In the genomic region with DNA sequence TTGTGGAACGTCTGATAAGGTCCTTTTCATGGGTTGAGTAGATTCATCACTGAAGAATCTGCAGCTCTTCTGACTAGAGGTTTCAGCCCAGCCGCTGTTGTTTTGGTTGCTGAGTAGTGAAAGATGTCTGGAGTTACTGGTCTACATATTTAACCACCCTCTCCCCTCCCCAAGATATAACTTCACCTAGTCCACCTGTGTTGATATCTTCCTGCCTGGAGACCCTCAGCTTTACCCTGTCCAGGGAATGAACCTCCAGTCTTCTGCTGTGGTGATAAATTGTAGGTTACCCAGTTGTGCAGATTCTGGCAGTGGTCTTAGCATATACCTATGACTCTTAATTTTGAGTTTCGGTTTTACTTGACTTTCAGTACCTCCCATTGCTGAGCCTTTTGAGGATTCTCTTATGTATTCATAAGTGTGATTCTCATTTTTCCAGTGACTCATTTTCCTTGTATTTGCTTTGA, we compare ENCODE assay signal across 8 cellular contexts.
DNase-seq lines count a peak whose midpoint lies in the region; ATAC-seq and TF ChIP-seq lines count a peak whose summit lies in the region.

No MANE protein-coding gene starts in this region.

- TF ChIP-seq POLR2A in vagina (IDR thresholded peaks at IDR 0.05) (no peak), esophagus squamous epithelium (IDR thresholded peaks at IDR 0.05) (no peak)

- H3K27me3 ChIP-seq in foreskin keratinocyte, result no peaks in the 10 kb centered on the region
- no peaks in the 10 kb centered on the region for H3K27me3 ChIP-seq in vagina
- no peaks in the 10 kb centered on the region for H3K27me3 ChIP-seq in esophagus squamous epithelium

- peak; percentile 16 for DNase-seq in activated CD4-positive, CD25-positive, alpha-beta regulatory T cell treated with anti-CD3 and anti-CD28 coated beads, Interleukin-2, amount 50 U/mL, for 16 hours (ENCODE audit: low read depth, low spot score)
- peak; percentile 9 to 37 for DNase-seq in foreskin keratinocyte
- DNase-seq in NCI-H82 treated with DMSO at 0.1 percent for 48 hours (lab: John Stamatoyannopoulos, UW; ENCODE audit: unreplicated experiment), result no peak
- no peak for DNase-seq in 8988T
- DNase-seq in vagina (ENCODE audit: extremely low spot score in 2 of 2), result no peak
- no peak for DNase-seq in esophagus squamous epithelium (lab: John Stamatoyannopoulos, UW)

- no peaks in the 10 kb centered on the region for H3K36me3 ChIP-seq in vagina
- no peaks in the 10 kb centered on the region for H3K36me3 ChIP-seq in esophagus squamous epithelium

- peak overlapping the region; percentile 20 for H3K27ac ChIP-seq in foreskin keratinocyte
- H3K27ac ChIP-seq in vagina, result no peak overlapping the region
- no peak overlapping the region for H3K27ac ChIP-seq in esophagus squamous epithelium

- H3K4me1 ChIP-seq in foreskin keratinocyte (peaks cover 18% of the 10 kb centered on the region), vagina (peaks cover 7% of the 10 kb centered on the region), esophagus squamous epithelium (peaks cover 0 to 13% (median 2%) of the 10 kb centered on the region in 3 donors)

- 81 to 89% methylated on average over 3 of the region's 3 CpGs for WGBS in esophagus squamous epithelium, 2 donors

- intact Hi-C loops in vagina (cut with DNase I), result no loop called here
- intact Hi-C loops in esophagus squamous epithelium (cut with DNase I), result no loop called here

- TF ChIP-seq CTCF in foreskin keratinocyte (conservative IDR thresholded peaks at IDR 0.05) (no peak), vagina (IDR thresholded peaks at IDR 0.05) (no peak), esophagus squamous epithelium (IDR thresholded peaks at IDR 0.05) (no peak)

- H3K9me3 ChIP-seq in vagina, result no peaks in the 10 kb centered on the region
- H3K9me3 ChIP-seq in esophagus squamous epithelium, result no peaks in the 10 kb centered on the region

- no peak overlapping the region for H3K4me3 ChIP-seq in vagina
- no peak overlapping the region for H3K4me3 ChIP-seq in esophagus squamous epithelium

- peak; percentile 91 for ATAC-seq in GM18498 (IDR thresholded peaks at IDR 0.05; ENCODE audit: unreplicated experiment)
- peak; percentile 93 for ATAC-seq in HG02678 (IDR thresholded peaks at IDR 0.05; ENCODE audit: unreplicated experiment)
- peak; percentile 47 for ATAC-seq in foreskin keratinocyte

Comparison
In these comparisons a context has a peak if more than half of its experiments do, and no peak if none do; other contexts are left out.
1. DNase-seq: peak in activated CD4-positive, CD25-positive, alpha-beta regulatory T cell treated with anti-CD3 and anti-CD28 coated beads, Interleukin-2, amount 50 U/mL, for 16 hours (single experiment) and foreskin keratinocyte (2 of 2); none in NCI-H82 treated with DMSO at 0.1 percent for 48 hours (single experiment), 8988T (single experiment), vagina (0 of 2) and esophagus squamous epithelium (single experiment).
2. Peak in every context shown above with its lines, with median percentiles within 50 percentile points of each other: ATAC-seq.